Comparison of ENCODE assay signal across 17 cellular contexts in the genomic region with DNA sequence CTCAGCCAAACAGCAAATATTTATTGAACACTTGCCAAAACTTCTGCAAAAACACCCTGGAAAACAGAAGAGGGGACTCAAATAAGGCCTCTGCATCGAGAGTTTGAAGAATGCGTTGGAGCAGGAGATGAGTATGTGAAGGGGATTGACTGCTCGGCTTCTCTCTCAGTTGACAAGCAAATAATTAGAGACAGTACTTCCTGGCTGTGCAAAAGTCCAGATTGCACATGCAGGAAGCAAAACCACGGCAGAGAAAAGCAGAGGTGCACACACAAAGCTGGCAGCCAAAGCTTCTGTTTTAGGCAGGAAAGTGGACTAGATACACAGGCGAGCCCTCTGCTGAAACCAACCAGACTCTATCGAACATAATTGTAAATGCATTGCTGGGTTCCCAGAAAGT.
DNase-seq lines count a peak whose midpoint lies in the region; ATAC-seq, FAIRE-seq and TF ChIP-seq lines count a peak whose summit lies in the region.
"Had no signal": no experiment of that assay in that cellular context is flagged by ENCODE, and none has a peak within 500 bp of the region (broad histone marks: within the 10 kb centered on the region; RNA-seq: fewer than 3 reads in every experiment).

No MANE protein-coding gene starts in this region.

- H3K79me2 ChIP-seq in HepG2 (ENCODE audit: insufficient read depth, low read length): no peaks in the 10 kb centered on the region

- H2AFZ ChIP-seq in HepG2 (ENCODE audit: low read length): no peak overlapping the region

- 0% methylated on average over 6 of the region's 6 CpGs for WGBS in HepG2 (ENCODE audit: low lambda C conversion rate)

- no peaks in the 10 kb centered on the region for H3K4me1 ChIP-seq in HepG2 (ENCODE audit: insufficient read depth, low read length)
- H3K4me1 ChIP-seq in lower lobe of right lung: no peaks in the 10 kb centered on the region
- H3K4me1 ChIP-seq: BE2C had no signal

- H3K4me2 ChIP-seq in HepG2 (ENCODE audit: low read depth, low read length): no peak overlapping the region

- FAIRE-seq in HepG2 (lab: Jason Lieb, UNC): no peak
- FAIRE-seq: D721Med, GM12892, GM19239 had no signal

- TF ChIP-seq EP300 in HepG2 (IDR thresholded peaks at IDR 0.05; ENCODE audit: low read depth in 2 of 2, low read length in 2 of 2) (no peak), HepG2 (CRISPR knock-in tag; IDR thresholded peaks at IDR 0.05; ENCODE audit: borderline replicate concordance) (no peak)

- no peak for TF ChIP-seq POLR2A in HepG2 (IDR thresholded peaks at IDR 0.05; ENCODE audit: insufficient read depth in 1 of 2, low read depth in 2 of 2, low read length in 2 of 2)

- H3K27me3 ChIP-seq in HepG2 (ENCODE audit: control insufficient read depth in 1 of 2, insufficient read depth in 2 of 2, low read length in 2 of 2): no peaks in the 10 kb centered on the region
- no peaks in the 10 kb centered on the region for H3K27me3 ChIP-seq in lower lobe of right lung (ENCODE audit: low read depth)
- H3K27me3 ChIP-seq: BE2C had no signal

- no peak for ATAC-seq in activated T-cell treated with anti-CD3 and anti-CD28 coated beads, Interleukin-2, amount 50 U/mL, for 72 hours (replicated peaks in 1 of 2)
- peak; percentile 41; the same call in 1 of the 3 replicates for ATAC-seq in HepG2
- ATAC-seq in lower lobe of right lung: no peak
- ATAC-seq: HCT116 had no signal

- no peak overlapping the region for H3K9ac ChIP-seq in HepG2 (ENCODE audit: insufficient read depth, low read depth, low read length)

- H3K36me3 ChIP-seq in HepG2 (replicated peaks in 1 of 2; ENCODE audit: control insufficient read depth in 1 of 2, insufficient read depth in 2 of 2, low read length in 2 of 2) (no peaks in the 10 kb centered on the region), lower lobe of right lung (no peaks in the 10 kb centered on the region)
- H3K36me3 ChIP-seq: BE2C had no signal

- H3K4me3 ChIP-seq in HepG2 (replicated peaks in 1 of 3; ENCODE audit: insufficient read depth in 1 of 3, low read depth in 2 of 3, low read length in 3 of 3) (no peak overlapping the region), lower lobe of right lung (no peak overlapping the region)

- peaks cover 4% of the 10 kb centered on the region for H3K4me1 Mint-ChIP-seq in activated T-cell treated with anti-CD3 and anti-CD28 coated beads, Interleukin-2, amount 50 U/mL, for 72 hours (ENCODE audit: low read depth)

- no peak overlapping the region for H3K4me3 Mint-ChIP-seq in activated T-cell treated with anti-CD3 and anti-CD28 coated beads, Interleukin-2, amount 50 U/mL, for 72 hours
- H3K4me3 Mint-ChIP-seq: CD4-positive, alpha-beta memory T cell had no signal

- H3K27me3 Mint-ChIP-seq in activated T-cell treated with anti-CD3 and anti-CD28 coated beads, Interleukin-2, amount 50 U/mL, for 72 hours (ENCODE audit: low read depth): no peaks in the 10 kb centered on the region
- H3K27me3 Mint-ChIP-seq: CD4-positive, alpha-beta memory T cell had no signal

- in situ Hi-C loops in HepG2 (cut with HindIII; ENCODE audit: extremely low pct_ligation_motif_present, low pct_unique_long_range_greater_than_20kb): no loop called here

- TF ChIP-seq CTCF in VCaP (conservative IDR thresholded peaks at IDR 0.05): no peak
- TF ChIP-seq CTCF in HepG2 (CRISPR knock-in tag; IDR thresholded peaks at IDR 0.05): no peak
- TF ChIP-seq CTCF in lower lobe of right lung (IDR thresholded peaks at IDR 0.05): no peak

- DNase-seq in activated T-cell treated with anti-CD3 and anti-CD28 coated beads, Interleukin-2, amount 50 U/mL, for 72 hours: no peak
- DNase-seq in activated T-cell treated with anti-CD3 and anti-CD28 coated beads for 4 hours (no peak), HepG2 (ENCODE audit: low spot score) (no peak), lower lobe of right lung (no peak), NCI-H1417 treated with DMSO at 0.1 percent for 48 hours (lab: John Stamatoyannopoulos, UW) (no peak), DMS 273 treated with DMSO at 0.1 percent for 48 hours (lab: John Stamatoyannopoulos, UW) (no peak)
- DNase-seq: BE2C; CD4-positive, alpha-beta memory T cell; DND-41; GDM1 had no signal

- H3K9me3 ChIP-seq in HepG2 (ENCODE audit: low read length): no peaks in the 10 kb centered on the region
- H3K9me3 ChIP-seq in lower lobe of right lung: no peaks in the 10 kb centered on the region
- H3K9me3 ChIP-seq: BE2C had no signal

- peak overlapping the region; percentile 44 for H3K27ac Mint-ChIP-seq in activated T-cell treated with anti-CD3 and anti-CD28 coated beads, Interleukin-2, amount 50 U/mL, for 72 hours
- H3K27ac Mint-ChIP-seq: CD4-positive, alpha-beta memory T cell had no signal

- H3K27ac ChIP-seq in VCaP: peak overlapping the region; percentile 31; the same call in 1 of the 2 replicates
- H3K27ac ChIP-seq in HepG2 (ENCODE audit: extremely low read length, insufficient read depth, low read length): no peak overlapping the region
- H3K27ac ChIP-seq in lower lobe of right lung: no peak overlapping the region
- H3K27ac ChIP-seq: C4-2B, HL-60 had no signal

- no peaks in the 10 kb centered on the region for H3K36me3 Mint-ChIP-seq in activated T-cell treated with anti-CD3 and anti-CD28 coated beads, Interleukin-2, amount 50 U/mL, for 72 hours (ENCODE audit: insufficient read depth in 2 of 2)
- H3K36me3 Mint-ChIP-seq: CD4-positive, alpha-beta memory T cell had no signal

- no TSS peak for BruUV-seq in HepG2 (replicated peaks; lab: Mats Ljungman, UMichigan)

- CTCF ChIA-PET in HepG2 (lab: Yijun Ruan, JAX; ENCODE audit: low intra/inter-chr PET ratio, low total read pairs): no interaction called here

- no peaks in the 10 kb centered on the region for H3K9me3 Mint-ChIP-seq in activated T-cell treated with anti-CD3 and anti-CD28 coated beads, Interleukin-2, amount 50 U/mL, for 72 hours

- POLR2A ChIA-PET in HepG2 (lab: Yijun Ruan, JAX): no interaction called here

- H4K20me1 ChIP-seq in HepG2 (ENCODE audit: insufficient read depth, low read length): no peaks in the 10 kb centered on the region

- TF ChIP-seq RAD21 in HepG2 (CRISPR knock-in tag; IDR thresholded peaks at IDR 0.05): no peak

- intact Hi-C loops in HepG2 (cut with micrococcal nuclease; ENCODE audit: unreplicated experiment): no loop called here
- intact Hi-C loops in lower lobe of right lung (cut with DNase I): no loop called here

TF ChIP-seq in HepG2, 621 proteins besides CTCF, POLR2A, EP300 and RAD21 (continues in another document):
- TF ChIP-seq, protein P1, sequence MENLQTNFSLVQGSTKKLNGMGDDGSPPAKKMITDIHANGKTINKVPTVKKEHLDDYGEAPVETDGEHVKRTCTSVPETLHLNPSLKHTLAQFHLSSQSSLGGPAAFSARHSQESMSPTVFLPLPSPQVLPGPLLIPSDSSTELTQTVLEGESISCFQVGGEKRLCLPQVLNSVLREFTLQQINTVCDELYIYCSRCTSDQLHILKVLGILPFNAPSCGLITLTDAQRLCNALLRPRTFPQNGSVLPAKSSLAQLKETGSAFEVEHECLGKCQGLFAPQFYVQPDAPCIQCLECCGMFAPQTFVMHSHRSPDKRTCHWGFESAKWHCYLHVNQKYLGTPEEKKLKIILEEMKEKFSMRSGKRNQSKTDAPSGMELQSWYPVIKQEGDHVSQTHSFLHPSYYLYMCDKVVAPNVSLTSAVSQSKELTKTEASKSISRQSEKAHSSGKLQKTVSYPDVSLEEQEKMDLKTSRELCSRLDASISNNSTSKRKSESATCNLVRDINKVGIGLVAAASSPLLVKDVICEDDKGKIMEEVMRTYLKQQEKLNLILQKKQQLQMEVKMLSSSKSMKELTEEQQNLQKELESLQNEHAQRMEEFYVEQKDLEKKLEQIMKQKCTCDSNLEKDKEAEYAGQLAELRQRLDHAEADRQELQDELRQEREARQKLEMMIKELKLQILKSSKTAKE (CRISPR knock-in tag; IDR thresholded peaks at IDR 0.05; ENCODE audit: borderline replicate concordance): no peak
- TF ChIP-seq ZNF333 (CRISPR knock-in tag; IDR thresholded peaks at IDR 0.05; ENCODE audit: borderline replicate concordance) (no peak), POLR2AphosphoS5 (IDR thresholded peaks at IDR 0.05; ENCODE audit: low read depth, low read length) (no peak), ZFP37 (CRISPR knock-in tag; IDR thresholded peaks at IDR 0.05; ENCODE audit: borderline replicate concordance) (no peak), MED8 (CRISPR knock-in tag; IDR thresholded peaks at IDR 0.05; ENCODE audit: insufficient replicate concordance) (no peak), HNRNPH1 (optimal IDR thresholded peaks at IDR 0.05; ENCODE audit: low read depth, low read length) (no peak), DNMT3B (CRISPR knock-in tag; conservative IDR thresholded peaks at IDR 0.05) (no peak)
- TF ChIP-seq, protein P2, sequence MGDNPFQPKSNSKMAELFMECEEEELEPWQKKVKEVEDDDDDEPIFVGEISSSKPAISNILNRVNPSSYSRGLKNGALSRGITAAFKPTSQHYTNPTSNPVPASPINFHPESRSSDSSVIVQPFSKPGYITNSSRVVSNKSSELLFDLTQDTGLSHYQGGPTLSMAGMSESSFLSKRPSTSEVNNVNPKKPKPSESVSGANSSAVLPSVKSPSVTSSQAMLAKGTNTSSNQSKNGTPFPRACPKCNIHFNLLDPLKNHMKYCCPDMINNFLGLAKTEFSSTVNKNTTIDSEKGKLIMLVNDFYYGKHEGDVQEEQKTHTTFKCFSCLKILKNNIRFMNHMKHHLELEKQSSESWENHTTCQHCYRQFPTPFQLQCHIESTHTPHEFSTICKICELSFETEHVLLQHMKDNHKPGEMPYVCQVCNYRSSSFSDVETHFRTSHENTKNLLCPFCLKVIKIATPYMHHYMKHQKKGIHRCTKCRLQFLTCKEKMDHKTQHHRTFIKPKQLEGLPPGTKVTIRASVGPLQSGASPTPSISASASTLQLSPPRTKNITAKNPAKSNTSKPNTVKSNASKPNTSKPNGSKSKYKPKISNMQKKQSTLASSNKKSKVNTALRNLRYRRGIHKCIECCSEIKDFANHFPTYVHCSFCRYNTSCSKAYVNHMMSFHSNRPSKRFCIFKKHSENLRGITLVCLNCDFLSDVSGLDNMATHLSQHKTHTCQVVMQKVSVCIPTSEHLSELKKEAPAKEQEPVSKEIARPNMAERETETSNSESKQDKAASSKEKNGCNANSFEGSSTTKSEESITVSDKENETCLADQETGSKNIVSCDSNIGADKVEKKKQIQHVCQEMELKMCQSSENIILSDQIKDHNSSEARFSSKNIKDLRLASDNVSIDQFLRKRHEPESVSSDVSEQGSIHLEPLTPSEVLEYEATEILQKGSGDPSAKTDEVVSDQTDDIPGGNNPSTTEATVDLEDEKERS (CRISPR knock-in tag; IDR thresholded peaks at IDR 0.05): no peak
